Comparison of ENCODE assay signal across 8 cellular contexts in genomic region chr19:55640043-55640576, GRCh38. TPM values are rescaled to one million over a fixed set of nuclear protein-coding genes. Genes with fewer than 3 reads are reported as not detected.
DNase-seq lines count a peak whose midpoint lies in the region; ATAC-seq and TF ChIP-seq lines count a peak whose summit lies in the region.

No MANE protein-coding gene starts in this region.

- peaks cover 35% of the 10 kb centered on the region for H3K36me3 Mint-ChIP-seq in activated CD8-positive, alpha-beta T cell treated with anti-CD3 and anti-CD28 coated beads, Interleukin-2, amount 10 ng/mL, durations not matched to agents 7 days and 5 days (ENCODE audit: low read depth)
- H3K36me3 Mint-ChIP-seq in effector memory CD8-positive, alpha-beta T cell (ENCODE audit: insufficient read depth) = peaks cover 46% of the 10 kb centered on the region
- H3K36me3 Mint-ChIP-seq in mesothelial cell of epicardium = peaks cover 7% of the 10 kb centered on the region

- TF ChIP-seq CTCF in GM10266 (IDR thresholded peaks at IDR 0.05; ENCODE audit: control insufficient read depth, insufficient read depth, low read depth, missing control alignments) (peak; percentile 58), mesothelial cell of epicardium (IDR thresholded peaks at IDR 0.05; ENCODE audit: unreplicated experiment) (no peak)

- POLR2A ChIA-PET in activated CD8-positive, alpha-beta T cell treated with anti-CD3 and anti-CD28 coated beads, Interleukin-2, amount 10 ng/mL, durations not matched to agents 7 days and 5 days (lab: Charles Lee) = interaction anchor here (0.8 kb wide), 1 partner anchor 15 kb away, joined by 4 read pairs; the partner anchor contains the start of gene U2AF2

- H3K9me3 Mint-ChIP-seq in activated CD8-positive, alpha-beta T cell treated with anti-CD3 and anti-CD28 coated beads, Interleukin-2, amount 10 ng/mL, durations not matched to agents 7 days and 5 days (ENCODE audit: insufficient read depth) = no peaks in the 10 kb centered on the region
- peaks cover 0 to 2% of the 10 kb centered on the region in 2 donors for H3K9me3 Mint-ChIP-seq in effector memory CD8-positive, alpha-beta T cell
- H3K9me3 Mint-ChIP-seq in mesothelial cell of epicardium = no peaks in the 10 kb centered on the region

- H3K27me3 Mint-ChIP-seq in activated CD8-positive, alpha-beta T cell treated with anti-CD3 and anti-CD28 coated beads, Interleukin-2, amount 10 ng/mL, durations not matched to agents 7 days and 5 days (ENCODE audit: low read depth) = no peaks in the 10 kb centered on the region
- H3K27me3 Mint-ChIP-seq in effector memory CD8-positive, alpha-beta T cell = no peaks in the 10 kb centered on the region
- H3K27me3 Mint-ChIP-seq in mesothelial cell of epicardium (ENCODE audit: low read depth) = no peaks in the 10 kb centered on the region

- DNase-seq in GM10266 (ENCODE audit: extremely low spot score) (peak; percentile 63), NCI-H1105 treated with DMSO at 0.1 percent for 48 hours (lab: John Stamatoyannopoulos, UW) (peak; percentile 34), mesothelial cell of epicardium (ENCODE audit: low spot score in 2 of 2, unreplicated experiment in 2 of 2) (no peak)
- DNase-seq in activated CD8-positive, alpha-beta T cell treated with anti-CD3 and anti-CD28 coated beads, Interleukin-2, amount 10 ng/mL, durations not matched to agents 7 days and 5 days = peak; percentile 73
- DNase-seq in effector memory CD8-positive, alpha-beta T cell = peak; percentile 60 to 73 (median 66)
- DNase-seq in stimulated activated naive CD4-positive, alpha-beta T cell treated with Interleukin-2 at 50 U/mL for 16 hours (lab: John Stamatoyannopoulos, UW) = peak; percentile 73

- peak; percentile 28 for ATAC-seq in activated CD8-positive, alpha-beta T cell treated with anti-CD3 and anti-CD28 coated beads, Interleukin-2, amount 10 ng/mL, durations not matched to agents 7 days and 5 days
- peak; percentile 54 for ATAC-seq in effector memory CD8-positive, alpha-beta T cell (replicated peaks)
- no peak for ATAC-seq in GM21381 (IDR thresholded peaks at IDR 0.05; ENCODE audit: unreplicated experiment)
- no peak for ATAC-seq in HG03460 (IDR thresholded peaks at IDR 0.05; ENCODE audit: unreplicated experiment)

- peaks cover 68% of the 10 kb centered on the region for H3K4me1 Mint-ChIP-seq in activated CD8-positive, alpha-beta T cell treated with anti-CD3 and anti-CD28 coated beads, Interleukin-2, amount 10 ng/mL, durations not matched to agents 7 days and 5 days (ENCODE audit: low read depth)
- H3K4me1 Mint-ChIP-seq in effector memory CD8-positive, alpha-beta T cell (ENCODE audit: low read depth in 2 of 2) = peaks cover 62 to 67% of the 10 kb centered on the region in 2 donors
- peaks cover 50% of the 10 kb centered on the region for H3K4me1 Mint-ChIP-seq in mesothelial cell of epicardium

- CTCF ChIA-PET in activated CD8-positive, alpha-beta T cell treated with anti-CD3 and anti-CD28 coated beads, Interleukin-2, amount 10 ng/mL, durations not matched to agents 7 days and 5 days (lab: Charles Lee) = interaction anchor here (0.7 to 1.9 kb wide), 6 partner anchors 9 to 34 kb away, joined by 3 to 14 read pairs (median 4); partner anchors contain the start of genes U2AF2, ZNF784 and ZNF865

- peak overlapping the region; percentile 90 for H3K27ac Mint-ChIP-seq in activated CD8-positive, alpha-beta T cell treated with anti-CD3 and anti-CD28 coated beads, Interleukin-2, amount 10 ng/mL, durations not matched to agents 7 days and 5 days
- H3K27ac Mint-ChIP-seq in effector memory CD8-positive, alpha-beta T cell = peak overlapping the region; percentile 79
- H3K27ac Mint-ChIP-seq in mesothelial cell of epicardium = peak overlapping the region; percentile 96

- H3K4me3 Mint-ChIP-seq in activated CD8-positive, alpha-beta T cell treated with anti-CD3 and anti-CD28 coated beads, Interleukin-2, amount 10 ng/mL, durations not matched to agents 7 days and 5 days = peak overlapping the region; percentile 78
- peak overlapping the region; percentile 69 to 76 for H3K4me3 Mint-ChIP-seq in effector memory CD8-positive, alpha-beta T cell
- peak overlapping the region; percentile 80 for H3K4me3 Mint-ChIP-seq in mesothelial cell of epicardium

RNA-seq across cellular contexts. Expression of gene ZNF580, which starts 0.7 kb away (rescaled TPM):
- total RNA-seq in activated CD8-positive, alpha-beta T cell treated with anti-CD3 and anti-CD28 coated beads, Interleukin-2, amount 10 ng/mL, durations not matched to agents 7 days and 5 days = 10 to 100 TPM; 30.2 to 32.1 TPM
- 49.6 to 53.9 TPM (median 50.9 TPM) in 3 replicates for total RNA-seq in mesothelial cell of epicardium

RNA-seq across cellular contexts. Expression of gene ZNF581, which starts 3.3 kb away (rescaled TPM):
- 10 to 100 TPM; 22.7 to 24.4 TPM for total RNA-seq in activated CD8-positive, alpha-beta T cell treated with anti-CD3 and anti-CD28 coated beads, Interleukin-2, amount 10 ng/mL, durations not matched to agents 7 days and 5 days
- 42.6 to 47.0 TPM (median 46.9 TPM) in 3 replicates for total RNA-seq in mesothelial cell of epicardium

RNA-seq across cellular contexts. Expression of gene CCDC106, which starts 7.9 kb away (rescaled TPM):
- 1 to 10 TPM; 8.7 to 9.4 TPM for total RNA-seq in activated CD8-positive, alpha-beta T cell treated with anti-CD3 and anti-CD28 coated beads, Interleukin-2, amount 10 ng/mL, durations not matched to agents 7 days and 5 days
- total RNA-seq in mesothelial cell of epicardium = 20.8 to 24.0 TPM (median 23.6 TPM) in 3 replicates

RNA-seq across cellular contexts. Expression of gene U2AF2, which starts 14.7 kb away (rescaled TPM):
- total RNA-seq in activated CD8-positive, alpha-beta T cell treated with anti-CD3 and anti-CD28 coated beads, Interleukin-2, amount 10 ng/mL, durations not matched to agents 7 days and 5 days = 100 to 1,000 TPM; 296 to 321 TPM
- total RNA-seq in mesothelial cell of epicardium = 226 to 245 TPM (median 230 TPM) in 3 replicates

RNA-seq across cellular contexts. Expression of gene ZNF784, which starts 15.7 kb away (rescaled TPM):
- total RNA-seq in activated CD8-positive, alpha-beta T cell treated with anti-CD3 and anti-CD28 coated beads, Interleukin-2, amount 10 ng/mL, durations not matched to agents 7 days and 5 days = 1 to 10 TPM; 5.2 to 5.3 TPM
- total RNA-seq in mesothelial cell of epicardium = 12.8 to 13.7 TPM (median 12.9 TPM) in 3 replicates

Comparison
In these comparisons a context has a peak if more than half of its experiments do, and no peak if none do; other contexts are left out.
1. DNase-seq: peak in GM10266 (single experiment), NCI-H1105 treated with DMSO at 0.1 percent for 48 hours (single experiment), activated CD8-positive, alpha-beta T cell treated with anti-CD3 and anti-CD28 coated beads, Interleukin-2, amount 10 ng/mL, durations not matched to agents 7 days and 5 days (single experiment), effector memory CD8-positive, alpha-beta T cell (3 of 3) and stimulated activated naive CD4-positive, alpha-beta T cell treated with Interleukin-2 at 50 U/mL for 16 hours (single experiment); none in mesothelial cell of epicardium (0 of 2).
2. ATAC-seq: peak in activated CD8-positive, alpha-beta T cell treated with anti-CD3 and anti-CD28 coated beads, Interleukin-2, amount 10 ng/mL, durations not matched to agents 7 days and 5 days (single experiment) and effector memory CD8-positive, alpha-beta T cell (single experiment); none in GM21381 (single experiment) and HG03460 (single experiment).
3. Peak in every context shown above with its lines, with median percentiles within 50 percentile points of each other: H3K27ac Mint-ChIP-seq and H3K4me3 Mint-ChIP-seq.